Comparison of ENCODE assay signal across 21 cellular contexts in genomic region chr1:232615401-232615800, GRCh38. TPM values are rescaled to one million over a fixed set of nuclear protein-coding genes. Genes with fewer than 3 reads are reported as not detected.
DNase-seq lines count a peak whose midpoint lies in the region; ATAC-seq and TF ChIP-seq lines count a peak whose summit lies in the region.
"Had no signal": no experiment of that assay in that cellular context is flagged by ENCODE, and none has a peak within 500 bp of the region (broad histone marks: within the 10 kb centered on the region; RNA-seq: fewer than 3 reads in every experiment).

No MANE protein-coding gene starts in this region.

- ATAC-seq in right cardiac atrium = no peak
- no peak for ATAC-seq in Right ventricle myocardium inferior
- ATAC-seq in HG02610 (IDR thresholded peaks at IDR 0.05; ENCODE audit: unreplicated experiment) = no peak

- no peaks in the 10 kb centered on the region for H3K27me3 Mint-ChIP-seq in endodermal cell (ENCODE audit: insufficient read depth)
- no peaks in the 10 kb centered on the region for H3K27me3 Mint-ChIP-seq in nephron (ENCODE audit: low read depth)
- H3K27me3 Mint-ChIP-seq in activated T-cell treated with anti-CD3 and anti-CD28 coated beads, Interleukin-2, amount 50 U/mL, for 24 hours = peaks cover 3% of the 10 kb centered on the region

- H3K27ac Mint-ChIP-seq in endodermal cell (no peak overlapping the region), nephron (peak overlapping the region; percentile 49 to 92 (median 88))
- no peak overlapping the region for H3K27ac Mint-ChIP-seq in activated T-cell treated with anti-CD3 and anti-CD28 coated beads, Interleukin-2, amount 50 U/mL, for 24 hours
- H3K27ac Mint-ChIP-seq: B cell, CD14-positive monocyte had no signal

- H3K9me3 ChIP-seq in right cardiac atrium (ENCODE audit: control insufficient read depth, low read length) = no peaks in the 10 kb centered on the region
- H3K9me3 ChIP-seq in endodermal cell (ENCODE audit: control insufficient read depth, low read length) = no peaks in the 10 kb centered on the region
- H3K9me3 ChIP-seq: MG63 had no signal

- TF ChIP-seq CTCF in endodermal cell (conservative IDR thresholded peaks at IDR 0.05) = no peak
- TF ChIP-seq CTCF in nephron (IDR thresholded peaks at IDR 0.05; ENCODE audit: unreplicated experiment in 3 of 3) = no peak

- H3K27me3 ChIP-seq in right cardiac atrium (ENCODE audit: control insufficient read depth, insufficient read depth) = no peaks in the 10 kb centered on the region
- H3K27me3 ChIP-seq in endodermal cell (ENCODE audit: control insufficient read depth, insufficient read depth, low read length, poor library complexity, severe bottlenecking) = no peaks in the 10 kb centered on the region
- H3K27me3 ChIP-seq: MG63 had no signal

- H3K36me3 Mint-ChIP-seq in endodermal cell (ENCODE audit: low read depth) = peaks cover 10% of the 10 kb centered on the region
- H3K36me3 Mint-ChIP-seq in nephron (ENCODE audit: low read depth) = peaks cover 16% of the 10 kb centered on the region
- no peaks in the 10 kb centered on the region for H3K36me3 Mint-ChIP-seq in activated T-cell treated with anti-CD3 and anti-CD28 coated beads, Interleukin-2, amount 50 U/mL, for 24 hours (ENCODE audit: low read depth)

- H3K4me1 Mint-ChIP-seq in endodermal cell (peaks cover 66% of the 10 kb centered on the region), nephron (peaks cover 68% of the 10 kb centered on the region)
- peaks cover 7% of the 10 kb centered on the region for H3K4me1 Mint-ChIP-seq in activated T-cell treated with anti-CD3 and anti-CD28 coated beads, Interleukin-2, amount 50 U/mL, for 24 hours (ENCODE audit: low read depth)
- H3K4me1 Mint-ChIP-seq: B cell had no signal

- H3K9ac ChIP-seq in endodermal cell (ENCODE audit: extremely low read depth, low read length, poor library complexity, severe bottlenecking) = no peak overlapping the region

- peak overlapping the region; percentile 69 for H3K27ac ChIP-seq in right cardiac atrium (ENCODE audit: low read length)
- peak overlapping the region; percentile 59 for H3K27ac ChIP-seq in endodermal cell (ENCODE audit: low read depth, low read length)

- WGBS in right cardiac atrium = 83% methylated on average over 3 of the region's 3 CpGs
- WGBS in endodermal cell (ENCODE audit: insufficient coverage in 1 of 2, insufficient read length in 1 of 2), 2 experiments = 56 to 88% methylated on average over 3 of the region's 3 CpGs

- peaks cover 20% of the 10 kb centered on the region for H3K4me1 ChIP-seq in right cardiac atrium (ENCODE audit: control insufficient read depth, insufficient read depth, low read length)
- H3K4me1 ChIP-seq in endodermal cell (ENCODE audit: control insufficient read depth, insufficient read depth, low read length) = peaks cover 23% of the 10 kb centered on the region

- H3K4me3 ChIP-seq in right cardiac atrium (ENCODE audit: low read length) = no peak overlapping the region
- no peak overlapping the region for H3K4me3 ChIP-seq in endodermal cell (ENCODE audit: low read length)
- H3K4me3 ChIP-seq: MG63 had no signal

- H3K9me3 Mint-ChIP-seq in endodermal cell = no peaks in the 10 kb centered on the region
- H3K9me3 Mint-ChIP-seq in nephron = no peaks in the 10 kb centered on the region
- H3K9me3 Mint-ChIP-seq in activated T-cell treated with anti-CD3 and anti-CD28 coated beads, Interleukin-2, amount 50 U/mL, for 24 hours = no peaks in the 10 kb centered on the region

- intact Hi-C loops in right cardiac atrium (cut with DNase I) (no loop called here), Right ventricle myocardium inferior (cut with DNase I) (no loop called here)

- H3K36me3 ChIP-seq in endodermal cell (ENCODE audit: control insufficient read depth, insufficient read depth, low read length) = peaks cover 8% of the 10 kb centered on the region

- H3K4me3 Mint-ChIP-seq in endodermal cell = no peak overlapping the region
- no peak overlapping the region for H3K4me3 Mint-ChIP-seq in nephron
- H3K4me3 Mint-ChIP-seq in activated T-cell treated with anti-CD3 and anti-CD28 coated beads, Interleukin-2, amount 50 U/mL, for 24 hours = no peak overlapping the region
- H3K4me3 Mint-ChIP-seq: B cell, CD14-positive monocyte had no signal

- no peak for DNase-seq in right cardiac atrium
- DNase-seq in Right ventricle myocardium inferior (ENCODE audit: missing footprints) = no peak
- DNase-seq in endodermal cell = no peak
- no peak for DNase-seq in effector CD4-positive, alpha-beta T cell
- no peak for DNase-seq in NCI-H1092 (lab: John Stamatoyannopoulos, UW)
- DNase-seq in activated T-cell treated with anti-CD3 and anti-CD28 coated beads, Interleukin-2, amount 50 U/mL, for 24 hours = no peak
- DNase-seq: 8988T, EL, GF-D8, GOT3, Kasumi-1, MG63, NCI-H1048, NCI-H2029 treated with DMSO at 0.1 percent for 48 hours, NCI-H2171 treated with DMSO at 0.1 percent for 48 hours, NCI-H526, SHP77 had no signal

RNA-seq across cellular contexts. Expression of gene SIPA1L2, which starts 14.5 kb away (rescaled TPM):
- total RNA-seq in right cardiac atrium (100 to 1,000 TPM in 3 of 4 donors, 10 to 100 TPM in 1; 90.2 to 117 (median 107) TPM), Right ventricle myocardium inferior (120 TPM), endodermal cell (10 to 100 TPM; 34.7 to 41.5 TPM)
- polyA plus RNA-seq in right cardiac atrium = 32.7 TPM
- 40.1 TPM for polyA plus RNA-seq in endodermal cell (2013, experiment 1 of 2)
- 41.6 TPM for polyA plus RNA-seq in endodermal cell (2013, experiment 2 of 2)

Comparison
In these comparisons a context has a peak if more than half of its experiments do, and no peak if none do; other contexts are left out.
1. H3K27ac Mint-ChIP-seq: peak in nephron (3 of 3); none in endodermal cell (single experiment) and activated T-cell treated with anti-CD3 and anti-CD28 coated beads, Interleukin-2, amount 50 U/mL, for 24 hours (single experiment).